Comparison of ENCODE assay signal across 11 cellular contexts in genomic region chr17:82534401-82534812, GRCh38. TPM values are rescaled to one million over a fixed set of nuclear protein-coding genes. Genes with fewer than 3 reads are reported as not detected.
DNase-seq lines count a peak whose midpoint lies in the region; ATAC-seq and TF ChIP-seq lines count a peak whose summit lies in the region.
"Had no signal": no experiment of that assay in that cellular context is flagged by ENCODE, and none has a peak within 500 bp of the region (broad histone marks: within the 10 kb centered on the region; RNA-seq: fewer than 3 reads in every experiment).

No MANE protein-coding gene starts in this region.

- ATAC-seq in upper lobe of left lung (ENCODE audit: low FRiP score in 2 of 2) = peak in 1 of 2 donors; percentile 28
- ATAC-seq: T-helper 17 cell had no signal

- no peaks in the 10 kb centered on the region for H3K27me3 Mint-ChIP-seq in activated T-helper 2 cell treated with anti-CD3 and anti-CD28 coated beads, Interferon-gamma antibody, Interleukin-2, Interleukin-4, amounts not matched to agents 10 μg/mL and 5 μg/mL and 100 μg/mL, durations not matched to agents 14 hours and 24 hours and 36 hours (ENCODE audit: low read depth)
- H3K27me3 Mint-ChIP-seq in immature natural killer cell (ENCODE audit: low read depth in 3 of 3) = peaks cover 0 to 1% (median 1%) of the 10 kb centered on the region in 3 donors
- H3K27me3 Mint-ChIP-seq: B cell, T-helper 17 cell had no signal

- no peak for TF ChIP-seq POLR2A in upper lobe of left lung (IDR thresholded peaks at IDR 0.05)

- intact Hi-C loops in cardiac septum (cut with DNase I) = no loop called here
- intact Hi-C loops in activated T-helper 2 cell treated with anti-CD3 and anti-CD28 coated beads, Interferon-gamma antibody, Interleukin-2, Interleukin-4, amounts not matched to agents 10 μg/mL and 5 μg/mL and 100 μg/mL, durations not matched to agents 14 hours and 24 hours and 36 hours (cut with micrococcal nuclease) = no loop called here

- H3K9me3 ChIP-seq in cardiac muscle cell (ENCODE audit: low read depth) = no peaks in the 10 kb centered on the region
- H3K9me3 ChIP-seq in upper lobe of left lung = no peaks in the 10 kb centered on the region

- WGBS in upper lobe of left lung, 2 donors = 67 to 77% methylated on average over 7 of the region's 7 CpGs

- no peaks in the 10 kb centered on the region for H3K27me3 ChIP-seq in cardiac muscle cell
- H3K27me3 ChIP-seq in upper lobe of left lung = no peaks in the 10 kb centered on the region

- H3K4me1 Mint-ChIP-seq in activated T-helper 2 cell treated with anti-CD3 and anti-CD28 coated beads, Interferon-gamma antibody, Interleukin-2, Interleukin-4, amounts not matched to agents 10 μg/mL and 5 μg/mL and 100 μg/mL, durations not matched to agents 14 hours and 24 hours and 36 hours (ENCODE audit: low read depth) = peaks cover 49% of the 10 kb centered on the region
- H3K4me1 Mint-ChIP-seq in immature natural killer cell = peaks cover 54 to 68% of the 10 kb centered on the region in 2 donors

- H3K4me1 ChIP-seq in cardiac muscle cell (ENCODE audit: low read depth) (peaks cover 48% of the 10 kb centered on the region), upper lobe of left lung (peaks cover 57 to 76% (median 64%) of the 10 kb centered on the region in 4 donors)

- TF ChIP-seq EP300 in upper lobe of left lung (IDR thresholded peaks at IDR 0.05) = no peak

- H3K36me3 Mint-ChIP-seq in activated T-helper 2 cell treated with anti-CD3 and anti-CD28 coated beads, Interferon-gamma antibody, Interleukin-2, Interleukin-4, amounts not matched to agents 10 μg/mL and 5 μg/mL and 100 μg/mL, durations not matched to agents 14 hours and 24 hours and 36 hours (ENCODE audit: low read depth) = peaks cover 23% of the 10 kb centered on the region
- H3K36me3 Mint-ChIP-seq in immature natural killer cell = no peaks in the 10 kb centered on the region

- DNase-seq in cardiac muscle cell (ENCODE audit: low read depth in 1 of 2, low spot score in 1 of 2) (no peak), cardiac septum (ENCODE audit: low spot score) (no peak), immature natural killer cell (no peak), upper lobe of left lung (no peak)
- DNase-seq in activated T-helper 2 cell treated with anti-CD3 and anti-CD28 coated beads, Interferon-gamma antibody, Interleukin-2, Interleukin-4, amounts not matched to agents 10 μg/mL and 5 μg/mL and 100 μg/mL, durations not matched to agents 14 hours and 24 hours and 36 hours (ENCODE audit: low spot score) = no peak
- no peak for DNase-seq in stimulated activated CD4-positive, alpha-beta T cell treated with anti-CD3 and anti-CD28 coated beads, Interleukin-15, amount 100 ng/mL, for 24 hours
- DNase-seq in central memory CD4-positive, alpha-beta T cell = no peak
- DNase-seq in stimulated activated CD4-positive, alpha-beta T cell treated with anti-CD3 and anti-CD28 coated beads, Interleukin-4, amount 100 ng/mL, for 4 hours = no peak
- DNase-seq: NCI-H1092 treated with DMSO at 0.1 percent for 48 hours, T-helper 17 cell had no signal

- peak overlapping the region; percentile 78 for H3K27ac Mint-ChIP-seq in activated T-helper 2 cell treated with anti-CD3 and anti-CD28 coated beads, Interferon-gamma antibody, Interleukin-2, Interleukin-4, amounts not matched to agents 10 μg/mL and 5 μg/mL and 100 μg/mL, durations not matched to agents 14 hours and 24 hours and 36 hours
- H3K27ac Mint-ChIP-seq in immature natural killer cell = peak overlapping the region; percentile 10 to 80 (median 44)
- H3K27ac Mint-ChIP-seq: B cell had no signal

- no peak overlapping the region for H3K4me3 ChIP-seq in cardiac muscle cell
- H3K4me3 ChIP-seq in upper lobe of left lung = no peak overlapping the region

- no peaks in the 10 kb centered on the region for H3K9me3 Mint-ChIP-seq in activated T-helper 2 cell treated with anti-CD3 and anti-CD28 coated beads, Interferon-gamma antibody, Interleukin-2, Interleukin-4, amounts not matched to agents 10 μg/mL and 5 μg/mL and 100 μg/mL, durations not matched to agents 14 hours and 24 hours and 36 hours
- H3K9me3 Mint-ChIP-seq in immature natural killer cell = no peaks in the 10 kb centered on the region

- H3K36me3 ChIP-seq in cardiac muscle cell (no peaks in the 10 kb centered on the region), upper lobe of left lung (no peaks in the 10 kb centered on the region)

- H3K27ac ChIP-seq in cardiac muscle cell (peak overlapping the region; percentile 94), upper lobe of left lung (peak overlapping the region in 3 of 4 donors; percentile 80 to 88 (median 86))

- H3K4me3 Mint-ChIP-seq in activated T-helper 2 cell treated with anti-CD3 and anti-CD28 coated beads, Interferon-gamma antibody, Interleukin-2, Interleukin-4, amounts not matched to agents 10 μg/mL and 5 μg/mL and 100 μg/mL, durations not matched to agents 14 hours and 24 hours and 36 hours (ENCODE audit: low read depth) = no peak overlapping the region
- H3K4me3 Mint-ChIP-seq in immature natural killer cell = no peak overlapping the region
- H3K4me3 Mint-ChIP-seq: B cell had no signal

- TF ChIP-seq CTCF in cardiac muscle cell (IDR thresholded peaks at IDR 0.05; ENCODE audit: low read depth, low read length) = no peak
- TF ChIP-seq CTCF in upper lobe of left lung (IDR thresholded peaks at IDR 0.05) = no peak

RNA-seq across cellular contexts. Expression of gene FOXK2, which starts 14.9 kb away (rescaled TPM):
- 44.5 and 63.0 TPM in 2 replicates for total RNA-seq in cardiac muscle cell
- polyA plus RNA-seq in cardiac muscle cell = 22.0 and 26.7 TPM in 2 replicates
- total RNA-seq in cardiac septum = 40.2 TPM
- 92.9 and 95.2 TPM in 2 replicates for total RNA-seq in activated T-helper 2 cell treated with anti-CD3 and anti-CD28 coated beads, Interferon-gamma antibody, Interleukin-2, Interleukin-4, amounts not matched to agents 10 μg/mL and 5 μg/mL and 100 μg/mL, durations not matched to agents 14 hours and 24 hours and 36 hours
- 1 to 10 TPM; 1.9 to 9.7 (median 2.9) TPM for polyA plus RNA-seq in immature natural killer cell
- total RNA-seq in upper lobe of left lung = 10 to 100 TPM; 50.8 to 92.7 (median 58.9) TPM
